In genomic region chr12:62317017-62317416, GRCh38 we compare ENCODE assay signal across 16 cellular contexts. TPM values are rescaled to one million over a fixed set of nuclear protein-coding genes. Genes with fewer than 3 reads are reported as not detected.
DNase-seq lines count a peak whose midpoint lies in the region; ATAC-seq and TF ChIP-seq lines count a peak whose summit lies in the region.
"Had no signal": no experiment of that assay in that cellular context is flagged by ENCODE, and none has a peak within 500 bp of the region (broad histone marks: within the 10 kb centered on the region; RNA-seq: fewer than 3 reads in every experiment).

No MANE protein-coding gene starts in this region.

- no peak overlapping the region for H3K4me3 ChIP-seq in CD4-positive, CD25-positive, alpha-beta regulatory T cell (ENCODE audit: low read depth, low read length)
- H3K4me3 ChIP-seq in naive thymus-derived CD4-positive, alpha-beta T cell (ENCODE audit: low read length): no peak overlapping the region
- no peak overlapping the region for H3K4me3 ChIP-seq in CD8-positive, alpha-beta T cell (ENCODE audit: low read depth, low read length)
- H3K4me3 ChIP-seq in endodermal cell (ENCODE audit: low read length): no peak overlapping the region
- H3K4me3 ChIP-seq: BLaER1 treated with 17β-estradiol and CSF1 and Interleukin-3, amounts not matched to agents 10 nM and 100 nM; GM23248 had no signal

- POLR2A ChIA-PET in activated B cell treated with CpG ODN at 0.5 μM for 24 hours (lab: Charles Lee): interaction anchor here (0.8 kb wide), 1 partner anchor 57 kb away, joined by 4 read pairs; the partner anchor contains the start of gene USP15
- POLR2A ChIA-PET in naive thymus-derived CD4-positive, alpha-beta T cell (lab: Charles Lee): interaction anchor here (1.6 kb wide), 1 partner anchor 66 kb away, joined by 3 read pairs; no protein-coding TSS in a partner anchor
- POLR2A ChIA-PET in CD8-positive, alpha-beta T cell (lab: Charles Lee): interaction anchor here (0.6 kb wide), 1 partner anchor 46 kb away, joined by 4 read pairs; no protein-coding TSS in a partner anchor

- ATAC-seq in activated T-cell treated with anti-CD3 and anti-CD28 coated beads, Interleukin-2, amount 50 U/mL, for 72 hours (replicated peaks in 1 of 2): no peak
- ATAC-seq in activated T-cell treated with anti-CD3 and anti-CD28 coated beads, Interleukin-2, amount 50 U/mL, for 4 hours: no peak
- ATAC-seq in CD4-positive, CD25-positive, alpha-beta regulatory T cell (ENCODE audit: low read depth in 2 of 2): no peak
- ATAC-seq in activated B cell treated with CpG ODN at 0.5 μM for 24 hours (ENCODE audit: low read depth): no peak
- no peak for ATAC-seq in naive thymus-derived CD4-positive, alpha-beta T cell
- ATAC-seq in CD8-positive, alpha-beta T cell: no peak
- ATAC-seq: HCT116 had no signal

- peaks cover 11% of the 10 kb centered on the region for H3K4me1 Mint-ChIP-seq in activated T-cell treated with anti-CD3 and anti-CD28 coated beads, Interleukin-2, amount 50 U/mL, for 72 hours (ENCODE audit: low read depth)
- H3K4me1 Mint-ChIP-seq in activated T-cell treated with anti-CD3 and anti-CD28 coated beads, Interleukin-2, amount 50 U/mL, for 4 hours (ENCODE audit: low read depth): peaks cover 31% of the 10 kb centered on the region
- peaks cover 38 to 53% (median 42%) of the 10 kb centered on the region in 4 donors for H3K4me1 Mint-ChIP-seq in CD4-positive, CD25-positive, alpha-beta regulatory T cell
- peaks cover 28% of the 10 kb centered on the region for H3K4me1 Mint-ChIP-seq in activated B cell treated with CpG ODN at 0.5 μM for 24 hours
- peaks cover 19 to 61% (median 49%) of the 10 kb centered on the region in 7 donors for H3K4me1 Mint-ChIP-seq in naive thymus-derived CD4-positive, alpha-beta T cell
- peaks cover 37% of the 10 kb centered on the region for H3K4me1 Mint-ChIP-seq in CD8-positive, alpha-beta T cell (ENCODE audit: low read depth)
- peaks cover 3% of the 10 kb centered on the region for H3K4me1 Mint-ChIP-seq in endodermal cell

- CTCF ChIA-PET in activated B cell treated with CpG ODN at 0.5 μM for 24 hours (lab: Charles Lee): no interaction called here
- CTCF ChIA-PET in naive thymus-derived CD4-positive, alpha-beta T cell (lab: Charles Lee): interaction anchor here (0.6 to 1.0 kb wide), 2 partner anchors 13 to 27 kb away, joined by 3 to 4 read pairs; no protein-coding TSS in a partner anchor
- CTCF ChIA-PET in CD8-positive, alpha-beta T cell (lab: Charles Lee): interaction anchor here (0.9 kb wide), 1 partner anchor 17 kb away, joined by 4 read pairs; no protein-coding TSS in a partner anchor

- H3K9me3 Mint-ChIP-seq in activated T-cell treated with anti-CD3 and anti-CD28 coated beads, Interleukin-2, amount 50 U/mL, for 72 hours: peaks cover 5 to 6% of the 10 kb centered on the region in 2 donors
- no peaks in the 10 kb centered on the region for H3K9me3 Mint-ChIP-seq in activated T-cell treated with anti-CD3 and anti-CD28 coated beads, Interleukin-2, amount 50 U/mL, for 4 hours
- H3K9me3 Mint-ChIP-seq in CD4-positive, CD25-positive, alpha-beta regulatory T cell: peaks cover 0 to 8% (median 0%) of the 10 kb centered on the region in 7 donors
- peaks cover 3% of the 10 kb centered on the region for H3K9me3 Mint-ChIP-seq in activated B cell treated with CpG ODN at 0.5 μM for 24 hours
- H3K9me3 Mint-ChIP-seq in naive thymus-derived CD4-positive, alpha-beta T cell: peaks cover 0 to 13% (median 1%) of the 10 kb centered on the region in 11 donors
- no peaks in the 10 kb centered on the region for H3K9me3 Mint-ChIP-seq in CD8-positive, alpha-beta T cell
- H3K9me3 Mint-ChIP-seq in endodermal cell: peaks cover 10% of the 10 kb centered on the region

- no peaks in the 10 kb centered on the region for H3K9me3 ChIP-seq in CD4-positive, CD25-positive, alpha-beta regulatory T cell (ENCODE audit: control insufficient read depth in 2 of 2, low read length in 2 of 2)
- no peaks in the 10 kb centered on the region for H3K9me3 ChIP-seq in naive thymus-derived CD4-positive, alpha-beta T cell (ENCODE audit: control insufficient read depth in 2 of 3, low read length in 3 of 3)
- H3K9me3 ChIP-seq in CD8-positive, alpha-beta T cell (ENCODE audit: low read length): no peaks in the 10 kb centered on the region
- H3K9me3 ChIP-seq in endodermal cell (ENCODE audit: control insufficient read depth, low read length): peaks cover 8% of the 10 kb centered on the region
- H3K9me3 ChIP-seq: Caco-2 had no signal

- H3K36me3 Mint-ChIP-seq in activated T-cell treated with anti-CD3 and anti-CD28 coated beads, Interleukin-2, amount 50 U/mL, for 72 hours (ENCODE audit: insufficient read depth in 2 of 2): peaks cover 16 to 23% of the 10 kb centered on the region in 2 donors
- H3K36me3 Mint-ChIP-seq in activated T-cell treated with anti-CD3 and anti-CD28 coated beads, Interleukin-2, amount 50 U/mL, for 4 hours (ENCODE audit: insufficient read depth): peaks cover 33% of the 10 kb centered on the region
- peaks cover 37% of the 10 kb centered on the region for H3K36me3 Mint-ChIP-seq in CD4-positive, CD25-positive, alpha-beta regulatory T cell
- peaks cover 45% of the 10 kb centered on the region for H3K36me3 Mint-ChIP-seq in activated B cell treated with CpG ODN at 0.5 μM for 24 hours (ENCODE audit: low read depth)
- H3K36me3 Mint-ChIP-seq in naive thymus-derived CD4-positive, alpha-beta T cell: peaks cover 10 to 39% (median 37%) of the 10 kb centered on the region in 5 donors
- peaks cover 48% of the 10 kb centered on the region for H3K36me3 Mint-ChIP-seq in CD8-positive, alpha-beta T cell
- H3K36me3 Mint-ChIP-seq in endodermal cell (ENCODE audit: low read depth): peaks cover 26% of the 10 kb centered on the region

- H3K27ac ChIP-seq in CD4-positive, CD25-positive, alpha-beta regulatory T cell (ENCODE audit: insufficient read depth, low read length, poor library complexity, severe bottlenecking): no peak overlapping the region
- no peak overlapping the region for H3K27ac ChIP-seq in naive thymus-derived CD4-positive, alpha-beta T cell (ENCODE audit: low read depth, low read length)
- H3K27ac ChIP-seq in CD8-positive, alpha-beta T cell (ENCODE audit: low read depth, low read length): no peak overlapping the region
- no peak overlapping the region for H3K27ac ChIP-seq in endodermal cell (ENCODE audit: low read depth, low read length)
- H3K27ac ChIP-seq: BLaER1 treated with 17β-estradiol and CSF1 and Interleukin-3, amounts not matched to agents 10 nM and 100 nM; GM23248 had no signal

- no peaks in the 10 kb centered on the region for H3K27me3 Mint-ChIP-seq in activated T-cell treated with anti-CD3 and anti-CD28 coated beads, Interleukin-2, amount 50 U/mL, for 72 hours (ENCODE audit: low read depth)
- no peaks in the 10 kb centered on the region for H3K27me3 Mint-ChIP-seq in activated T-cell treated with anti-CD3 and anti-CD28 coated beads, Interleukin-2, amount 50 U/mL, for 4 hours (ENCODE audit: low read depth)
- no peaks in the 10 kb centered on the region for H3K27me3 Mint-ChIP-seq in CD4-positive, CD25-positive, alpha-beta regulatory T cell
- H3K27me3 Mint-ChIP-seq in activated B cell treated with CpG ODN at 0.5 μM for 24 hours (no peaks in the 10 kb centered on the region), endodermal cell (ENCODE audit: insufficient read depth) (peaks cover 8% of the 10 kb centered on the region)
- H3K27me3 Mint-ChIP-seq in naive thymus-derived CD4-positive, alpha-beta T cell: no peaks in the 10 kb centered on the region
- H3K27me3 Mint-ChIP-seq in CD8-positive, alpha-beta T cell (ENCODE audit: low read depth): no peaks in the 10 kb centered on the region
- H3K27me3 Mint-ChIP-seq: CD4-positive, alpha-beta memory T cell had no signal

- H3K4me3 Mint-ChIP-seq in activated T-cell treated with anti-CD3 and anti-CD28 coated beads, Interleukin-2, amount 50 U/mL, for 72 hours: no peak overlapping the region
- no peak overlapping the region for H3K4me3 Mint-ChIP-seq in activated T-cell treated with anti-CD3 and anti-CD28 coated beads, Interleukin-2, amount 50 U/mL, for 4 hours
- peak overlapping the region in 3 of 4 donors; percentile 8 to 31 (median 15) for H3K4me3 Mint-ChIP-seq in CD4-positive, CD25-positive, alpha-beta regulatory T cell
- H3K4me3 Mint-ChIP-seq in activated B cell treated with CpG ODN at 0.5 μM for 24 hours (no peak overlapping the region), endodermal cell (no peak overlapping the region)
- H3K4me3 Mint-ChIP-seq in naive thymus-derived CD4-positive, alpha-beta T cell: peak overlapping the region in 1 of 10 donors; percentile 23
- no peak overlapping the region for H3K4me3 Mint-ChIP-seq in CD8-positive, alpha-beta T cell
- H3K4me3 Mint-ChIP-seq: CD4-positive, alpha-beta memory T cell had no signal

- no peak for DNase-seq in activated T-cell treated with anti-CD3 and anti-CD28 coated beads, Interleukin-2, amount 50 U/mL, for 72 hours
- no peak for DNase-seq in activated T-cell treated with anti-CD3 and anti-CD28 coated beads, Interleukin-2, amount 50 U/mL, for 4 hours
- no peak for DNase-seq in CD4-positive, CD25-positive, alpha-beta regulatory T cell
- DNase-seq in activated B cell treated with CpG ODN at 0.5 μM for 24 hours (no peak), NCI-H69 (lab: John Stamatoyannopoulos, UW) (no peak), endodermal cell (no peak)
- DNase-seq in naive thymus-derived CD4-positive, alpha-beta T cell: no peak
- no peak for DNase-seq in CD8-positive, alpha-beta T cell
- DNase-seq: 8988T; AML-193; Caco-2; CD4-positive, alpha-beta memory T cell; DMS 273 treated with DMSO at 0.1 percent for 48 hours; GM23248 had no signal

- H3K27me3 ChIP-seq in CD4-positive, CD25-positive, alpha-beta regulatory T cell (ENCODE audit: control insufficient read depth, insufficient read depth, low read length): no peaks in the 10 kb centered on the region
- no peaks in the 10 kb centered on the region for H3K27me3 ChIP-seq in naive thymus-derived CD4-positive, alpha-beta T cell (ENCODE audit: control insufficient read depth in 2 of 2, insufficient read depth in 2 of 2, low read length in 2 of 2)
- no peaks in the 10 kb centered on the region for H3K27me3 ChIP-seq in CD8-positive, alpha-beta T cell (ENCODE audit: insufficient read depth, low read length)
- peaks cover 8% of the 10 kb centered on the region for H3K27me3 ChIP-seq in endodermal cell (ENCODE audit: control insufficient read depth, insufficient read depth, low read length, poor library complexity, severe bottlenecking)
- H3K27me3 ChIP-seq: BLaER1 treated with 17β-estradiol and CSF1 and Interleukin-3, amounts not matched to agents 10 nM and 100 nM had no signal

- H3K27ac Mint-ChIP-seq in activated T-cell treated with anti-CD3 and anti-CD28 coated beads, Interleukin-2, amount 50 U/mL, for 72 hours: peak overlapping the region; percentile 60
- peak overlapping the region in 2 of 3 donors; percentile 21 to 39 for H3K27ac Mint-ChIP-seq in CD4-positive, CD25-positive, alpha-beta regulatory T cell
- peak overlapping the region; percentile 31 for H3K27ac Mint-ChIP-seq in activated B cell treated with CpG ODN at 0.5 μM for 24 hours
- H3K27ac Mint-ChIP-seq in naive thymus-derived CD4-positive, alpha-beta T cell: peak overlapping the region in 7 of 9 donors; percentile 1 to 74 (median 43)
- H3K27ac Mint-ChIP-seq in CD8-positive, alpha-beta T cell: no peak overlapping the region
- H3K27ac Mint-ChIP-seq in endodermal cell: no peak overlapping the region

- intact Hi-C loops in activated B cell treated with CpG ODN at 0.5 μM for 24 hours (cut with micrococcal nuclease): loop anchor here (5.0 kb wide), 2 partner anchors 35 to 55 kb away; partner anchors contain the start of gene USP15
- intact Hi-C loops in naive thymus-derived CD4-positive, alpha-beta T cell (cut with micrococcal nuclease): loop anchor here in 1 of 2 donors (10.0 kb wide), 1 partner anchor 52 kb away; the partner anchor contains the start of gene USP15
- intact Hi-C loops in CD8-positive, alpha-beta T cell (cut with DNase I, micrococcal nuclease): loop anchor here in 1 of 2 experiments (5.0 kb wide), 1 partner anchor 55 kb away; the partner anchor contains the start of gene USP15

- no peak overlapping the region for H3K9ac ChIP-seq in endodermal cell (ENCODE audit: extremely low read depth, low read length, poor library complexity, severe bottlenecking)
- H3K9ac ChIP-seq: BLaER1 treated with 17β-estradiol and CSF1 and Interleukin-3, amounts not matched to agents 10 nM and 100 nM; GM23248 had no signal

- peaks cover 5% of the 10 kb centered on the region for H3K4me1 ChIP-seq in CD4-positive, CD25-positive, alpha-beta regulatory T cell (ENCODE audit: control insufficient read depth, insufficient read depth, low read length, poor library complexity, severe bottlenecking)
- peaks cover 0 to 1% of the 10 kb centered on the region in 2 donors for H3K4me1 ChIP-seq in naive thymus-derived CD4-positive, alpha-beta T cell (ENCODE audit: control insufficient read depth in 2 of 2, insufficient read depth in 2 of 2, low read length in 2 of 2)
- no peaks in the 10 kb centered on the region for H3K4me1 ChIP-seq in CD8-positive, alpha-beta T cell (ENCODE audit: insufficient read depth, low read length)
- no peaks in the 10 kb centered on the region for H3K4me1 ChIP-seq in endodermal cell (ENCODE audit: control insufficient read depth, insufficient read depth, low read length)
- H3K4me1 ChIP-seq: Caco-2 had no signal

- peaks cover 63% of the 10 kb centered on the region for H3K36me3 ChIP-seq in CD4-positive, CD25-positive, alpha-beta regulatory T cell (ENCODE audit: control insufficient read depth, insufficient read depth, low read length)
- H3K36me3 ChIP-seq in naive thymus-derived CD4-positive, alpha-beta T cell (ENCODE audit: control insufficient read depth in 2 of 3, insufficient read depth in 3 of 3, low read length in 3 of 3): peaks cover 4 to 21% (median 8%) of the 10 kb centered on the region in 3 experiments
- H3K36me3 ChIP-seq in CD8-positive, alpha-beta T cell (ENCODE audit: insufficient read depth, low read length): peaks cover 6% of the 10 kb centered on the region
- H3K36me3 ChIP-seq in endodermal cell (ENCODE audit: control insufficient read depth, insufficient read depth, low read length): peaks cover 8% of the 10 kb centered on the region

- TF ChIP-seq CTCF in activated B cell treated with CpG ODN at 0.5 μM for 24 hours (IDR thresholded peaks at IDR 0.05) (no peak), endodermal cell (conservative IDR thresholded peaks at IDR 0.05) (no peak)
- no peak for TF ChIP-seq CTCF in CD8-positive, alpha-beta T cell (IDR thresholded peaks at IDR 0.05)

RNA-seq across cellular contexts. Expression of gene USP15, which starts 56.8 kb away (rescaled TPM):
- 10 to 100 TPM; 94.0 to 97.7 TPM for total RNA-seq in activated T-cell treated with anti-CD3 and anti-CD28 coated beads, Interleukin-2, amount 50 U/mL, for 72 hours
- 10 to 100 TPM; 82.0 to 98.2 (median 94.3) TPM for total RNA-seq in activated T-cell treated with anti-CD3 and anti-CD28 coated beads, Interleukin-2, amount 50 U/mL, for 4 hours
- 417 TPM for total RNA-seq in CD4-positive, CD25-positive, alpha-beta regulatory T cell
- polyA plus RNA-seq in CD4-positive, CD25-positive, alpha-beta regulatory T cell: 100 to 1,000 TPM; 183 to 214 (median 201) TPM
- 122 and 150 TPM in 2 replicates for total RNA-seq in activated B cell treated with CpG ODN at 0.5 μM for 24 hours
- 100 to 1,000 TPM; 156 to 224 (median 180) TPM for total RNA-seq in naive thymus-derived CD4-positive, alpha-beta T cell
- 100 to 1,000 TPM in 1 of 2 donors, 10 to 100 TPM in 1; 72.5 to 102 TPM for polyA plus RNA-seq in naive thymus-derived CD4-positive, alpha-beta T cell
- 100 to 1,000 TPM; 213 to 224 TPM for total RNA-seq in CD8-positive, alpha-beta T cell
- 10 to 100 TPM; 27.9 to 29.1 TPM for total RNA-seq in endodermal cell
- polyA plus RNA-seq in endodermal cell (2013, experiment 1 of 2): 31.3 TPM
- polyA plus RNA-seq in endodermal cell (2013, experiment 2 of 2): 29.7 TPM

Comparison
In these comparisons a context has a peak if more than half of its experiments do, and no peak if none do; other contexts are left out.
1. H3K27ac Mint-ChIP-seq: peak in activated T-cell treated with anti-CD3 and anti-CD28 coated beads, Interleukin-2, amount 50 U/mL, for 72 hours (single experiment), CD4-positive, CD25-positive, alpha-beta regulatory T cell (2 of 3), activated B cell treated with CpG ODN at 0.5 μM for 24 hours (single experiment) and naive thymus-derived CD4-positive, alpha-beta T cell (7 of 9); none in CD8-positive, alpha-beta T cell (single experiment) and endodermal cell (single experiment).
2. H3K4me3 Mint-ChIP-seq: peak in CD4-positive, CD25-positive, alpha-beta regulatory T cell (3 of 4); none in activated T-cell treated with anti-CD3 and anti-CD28 coated beads, Interleukin-2, amount 50 U/mL, for 72 hours (0 of 2), activated T-cell treated with anti-CD3 and anti-CD28 coated beads, Interleukin-2, amount 50 U/mL, for 4 hours (single experiment), activated B cell treated with CpG ODN at 0.5 μM for 24 hours (single experiment), CD8-positive, alpha-beta T cell (single experiment) and endodermal cell (single experiment).